Comparison of ENCODE assay signal across 18 cellular contexts in genomic region chr17:82017612-82018151, GRCh38.
"Had no signal": no experiment of that assay in that cellular context is flagged by ENCODE, and none has a peak within 500 bp of the region (broad histone marks: within the 10 kb centered on the region; RNA-seq: fewer than 3 reads in every experiment).

No MANE protein-coding gene starts in this region.

- H3K4me3 ChIP-seq: body of pancreas, gastroesophageal sphincter, mucosa of descending colon, right atrium auricular region, smooth muscle cell, transverse colon had no signal

- H3K27ac ChIP-seq: gastroesophageal sphincter, neutrophil, right atrium auricular region, transverse colon had no signal

- H3K36me3 ChIP-seq: transverse colon had no signal

- H3K27me3 ChIP-seq: body of pancreas, gastroesophageal sphincter, neutrophil, right atrium auricular region, transverse colon had no signal

- DNase-seq: activated CD4-positive, alpha-beta T cell treated with anti-CD3 and anti-CD28 coated beads, Interleukin-2, amount 10 ng/mL, durations not matched to agents 7 days and 5 days; activated CD4-positive, CD25-positive, alpha-beta regulatory T cell; activated CD8-positive, alpha-beta memory T cell treated with anti-CD3 and anti-CD28 coated beads, Interleukin-2, amount 50 U/mL, for 48 hours; activated naive CD8-positive, alpha-beta T cell treated with anti-CD3 and anti-CD28 coated beads for 36 hours; amygdala; body of pancreas; caudate nucleus; mucosa of descending colon; naive thymus-derived CD4-positive, alpha-beta T cell; stimulated activated CD4-positive, alpha-beta T cell treated with anti-CD3 and anti-CD28 coated beads, Interleukin-4, amount 100 ng/mL, for 4 hours; stimulated activated CD8-positive, alpha-beta memory T cell treated with anti-CD3 and anti-CD28 coated beads, Interleukin-4, amount 100 ng/mL, for 48 hours; stimulated activated naive CD4-positive, alpha-beta T cell treated with Interleukin-2 at 50 U/mL for 16 hours; substantia nigra; transverse colon had no signal

- ATAC-seq: body of pancreas; gastroesophageal sphincter; mucosa of descending colon; naive thymus-derived CD4-positive, alpha-beta T cell had no signal

- H3K9me3 ChIP-seq: body of pancreas, gastroesophageal sphincter, mucosa of descending colon, neutrophil, right atrium auricular region, transverse colon had no signal
